In genomic region chr17:28086519-28086918, GRCh38 we compare ENCODE assay signal across 1 cellular context.
TF ChIP-seq lines count a peak whose summit lies in the region.

No MANE protein-coding gene starts in this region.

TF ChIP-seq in IMR-90, 13 proteins besides CTCF, POLR2A, EP300 and RAD21:
- TF ChIP-seq MAZ (IDR thresholded peaks at IDR 0.05; ENCODE audit: borderline replicate concordance, low read depth, low read length) (no peak), MAFK (IDR thresholded peaks at IDR 0.05; ENCODE audit: low read depth, low read length) (no peak), CHD1 (IDR thresholded peaks at IDR 0.05; ENCODE audit: low read depth, low read length) (no peak), ELK1 (IDR thresholded peaks at IDR 0.05; ENCODE audit: borderline replicate concordance, low read depth, low read length) (no peak)
